8 cellular contexts compared by ENCODE assay signal in genomic region chr1:43554444-43554992, GRCh38. TPM values are rescaled to one million over a fixed set of nuclear protein-coding genes. Genes with fewer than 3 reads are reported as not detected.
DNase-seq lines count a peak whose midpoint lies in the region; ATAC-seq lines count a peak whose summit lies in the region.

No MANE protein-coding gene starts in this region.

- intact Hi-C loops in left colon (cut with DNase I, micrococcal nuclease), result no loop called here

- DNase-seq in activated CD8-positive, alpha-beta memory T cell treated with anti-CD3 and anti-CD28 coated beads, Interleukin-2, amount 10 ng/mL, durations not matched to agents 7 days and 5 days, result peak; percentile 50
- no peak for DNase-seq in activated CD8-positive, alpha-beta memory T cell treated with anti-CD3 and anti-CD28 coated beads, Interleukin-2, amount 50 U/mL, for 48 hours
- DNase-seq in NCI-H1694 treated with DMSO at 0.1 percent for 48 hours (lab: John Stamatoyannopoulos, UW) (peak; percentile 34), islet precursor cell (peak; percentile 66), left colon (no peak)
- peak; percentile 11 for DNase-seq in activated gamma-delta T cell treated with anti-CD3 and anti-CD28 coated beads, Interleukin-2, amount 50 U/mL, for 16 hours (ENCODE audit: low read depth)
- DNase-seq in activated effector memory CD4-positive, alpha-beta T cell treated with Interleukin-2 at 50 U/mL for 16 hours, result no peak

- no peak overlapping the region for H3K4me3 Mint-ChIP-seq in activated CD8-positive, alpha-beta memory T cell treated with anti-CD3 and anti-CD28 coated beads, Interleukin-2, amount 10 ng/mL, durations not matched to agents 7 days and 5 days

- H3K27ac Mint-ChIP-seq in activated CD8-positive, alpha-beta memory T cell treated with anti-CD3 and anti-CD28 coated beads, Interleukin-2, amount 10 ng/mL, durations not matched to agents 7 days and 5 days, result no peak overlapping the region

- CTCF ChIA-PET in activated CD8-positive, alpha-beta memory T cell treated with anti-CD3 and anti-CD28 coated beads, Interleukin-2, amount 10 ng/mL, durations not matched to agents 7 days and 5 days (lab: Charles Lee), result interaction anchor here (1.0 to 2.4 kb wide), 3 partner anchors 12 to 25 kb away, joined by 3 to 9 read pairs (median 7); no protein-coding TSS in a partner anchor

- H3K27me3 Mint-ChIP-seq in activated CD8-positive, alpha-beta memory T cell treated with anti-CD3 and anti-CD28 coated beads, Interleukin-2, amount 10 ng/mL, durations not matched to agents 7 days and 5 days, result peaks cover 13% of the 10 kb centered on the region

- no peaks in the 10 kb centered on the region for H3K36me3 Mint-ChIP-seq in activated CD8-positive, alpha-beta memory T cell treated with anti-CD3 and anti-CD28 coated beads, Interleukin-2, amount 10 ng/mL, durations not matched to agents 7 days and 5 days

- no peaks in the 10 kb centered on the region for H3K9me3 Mint-ChIP-seq in activated CD8-positive, alpha-beta memory T cell treated with anti-CD3 and anti-CD28 coated beads, Interleukin-2, amount 10 ng/mL, durations not matched to agents 7 days and 5 days (ENCODE audit: low read depth)

- no peak for ATAC-seq in activated CD8-positive, alpha-beta memory T cell treated with anti-CD3 and anti-CD28 coated beads, Interleukin-2, amount 10 ng/mL, durations not matched to agents 7 days and 5 days
- ATAC-seq in HG02852 (IDR thresholded peaks at IDR 0.05; ENCODE audit: unreplicated experiment) (no peak), left colon (no peak)

- peaks cover 5% of the 10 kb centered on the region for H3K4me1 Mint-ChIP-seq in activated CD8-positive, alpha-beta memory T cell treated with anti-CD3 and anti-CD28 coated beads, Interleukin-2, amount 10 ng/mL, durations not matched to agents 7 days and 5 days

RNA-seq across cellular contexts. Expression of gene PTPRF, which starts 23.8 kb away (rescaled TPM):
- total RNA-seq in activated CD8-positive, alpha-beta memory T cell treated with anti-CD3 and anti-CD28 coated beads, Interleukin-2, amount 10 ng/mL, durations not matched to agents 7 days and 5 days, result under 1 TPM; 0.23 to 0.41 TPM
- 100 to 1,000 TPM; 514 to 671 TPM for total RNA-seq in left colon

Comparison
In these comparisons a context has a peak if more than half of its experiments do, and no peak if none do; other contexts are left out.
1. DNase-seq: peak in activated CD8-positive, alpha-beta memory T cell treated with anti-CD3 and anti-CD28 coated beads, Interleukin-2, amount 10 ng/mL, durations not matched to agents 7 days and 5 days (single experiment), NCI-H1694 treated with DMSO at 0.1 percent for 48 hours (single experiment), activated gamma-delta T cell treated with anti-CD3 and anti-CD28 coated beads, Interleukin-2, amount 50 U/mL, for 16 hours (single experiment) and islet precursor cell (single experiment); none in activated CD8-positive, alpha-beta memory T cell treated with anti-CD3 and anti-CD28 coated beads, Interleukin-2, amount 50 U/mL, for 48 hours (single experiment), activated effector memory CD4-positive, alpha-beta T cell treated with Interleukin-2 at 50 U/mL for 16 hours (single experiment) and left colon (0 of 2).
2. RNA of gene PTPRF, which starts 23.8 kb away (total RNA-seq): 514 to 671 TPM in left colon; 0.23 to 0.41 TPM in activated CD8-positive, alpha-beta memory T cell treated with anti-CD3 and anti-CD28 coated beads, Interleukin-2, amount 10 ng/mL, durations not matched to agents 7 days and 5 days; every median in the first group is over 100 times any median in the second.